Comparison of ENCODE assay signal across 13 cellular contexts in genomic region chr4:53705972-53706371, GRCh38.
"Had no signal": no experiment of that assay in that cellular context is flagged by ENCODE, and none has a peak within 500 bp of the region (broad histone marks: within the 10 kb centered on the region; RNA-seq: fewer than 3 reads in every experiment).

No MANE protein-coding gene starts in this region.

- H3K9me3 ChIP-seq: gastroesophageal sphincter, lower lobe of right lung, suprapubic skin had no signal

- H3K4me3 ChIP-seq: gastroesophageal sphincter, heart right ventricle, lower lobe of right lung, suprapubic skin had no signal

- FAIRE-seq: small intestine had no signal

- ATAC-seq: activated CD4-positive, CD25-positive, alpha-beta regulatory T cell treated with anti-CD3 and anti-CD28 coated beads, Interleukin-2, amount 50 U/mL, for 24 hours; gastroesophageal sphincter; naive thymus-derived CD8-positive, alpha-beta T cell had no signal

- DNase-seq: activated CD4-positive, alpha-beta T cell treated with anti-CD3 and anti-CD28 coated beads, Interleukin-2, amount 50 U/mL, for 1 hour; activated CD8-positive, alpha-beta memory T cell treated with anti-CD3 and anti-CD28 coated beads for 24 hours; activated naive CD8-positive, alpha-beta T cell treated with anti-CD3 and anti-CD28 coated beads, Interleukin-2, amount 10 ng/mL, durations not matched to agents 7 days and 5 days; aorta; left cardiac atrium; lower lobe of right lung; naive thymus-derived CD8-positive, alpha-beta T cell had no signal

- H3K27ac ChIP-seq: epithelial cell of prostate, gastroesophageal sphincter, lower lobe of right lung, suprapubic skin had no signal

- H3K27me3 ChIP-seq: gastroesophageal sphincter, suprapubic skin had no signal

- H3K36me3 ChIP-seq: gastroesophageal sphincter, heart right ventricle, lower lobe of right lung, suprapubic skin had no signal
